In the genomic region with DNA sequence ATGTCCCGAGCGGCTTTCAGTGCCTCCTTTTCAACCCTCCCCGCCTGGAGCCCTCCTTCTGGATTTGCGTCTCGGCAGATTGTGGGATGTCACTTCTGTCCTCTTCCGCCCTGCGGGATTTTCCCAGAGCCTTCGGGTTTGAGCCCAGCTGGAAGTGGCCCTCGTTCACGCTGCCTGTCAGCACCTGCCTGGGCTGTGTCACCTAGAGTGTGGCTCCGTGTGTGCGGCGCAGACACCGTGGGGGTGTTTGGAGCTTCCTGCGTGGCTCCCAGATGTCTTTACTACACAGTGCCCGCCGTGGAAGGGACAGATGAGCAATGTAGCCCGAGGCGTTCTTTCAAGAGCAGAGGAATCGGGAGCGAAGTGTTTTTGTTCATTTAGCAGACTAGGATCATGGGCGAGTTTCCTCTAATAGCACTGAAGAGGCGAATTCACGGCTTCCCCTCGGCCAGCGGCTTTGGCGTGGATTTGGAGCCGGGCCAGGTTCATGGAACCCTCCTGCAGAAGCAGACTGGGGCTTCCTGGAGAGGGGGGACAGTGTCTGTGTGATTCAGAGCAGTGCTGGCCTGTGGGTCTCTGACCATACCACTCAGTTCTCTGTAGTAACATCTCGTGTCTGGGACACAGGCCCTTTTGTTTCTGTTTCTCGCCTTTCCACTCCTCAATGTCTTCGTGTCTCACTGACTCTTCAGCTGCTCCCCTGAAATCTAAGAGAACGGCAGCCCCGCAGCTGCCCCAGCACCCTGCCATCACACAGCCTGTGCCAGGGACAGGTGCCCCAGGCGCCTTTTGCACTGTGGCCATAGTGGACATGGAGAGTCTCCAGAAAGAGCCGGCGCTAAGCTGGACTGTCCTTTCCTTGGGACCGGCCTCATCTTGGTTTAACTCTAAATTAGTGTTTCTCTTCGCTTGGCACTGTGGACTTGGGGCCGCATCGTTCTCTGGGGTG, we compare ENCODE assay signal across 9 cellular contexts.
A peak's percentile ranks its signal among the peaks of the same experiment; 100 is the strongest.
DNase-seq lines count a peak whose midpoint lies in the region; ATAC-seq and TF ChIP-seq lines count a peak whose summit lies in the region.
"Had no signal": no experiment of that assay in that cellular context is flagged by ENCODE, and none has a peak within 500 bp of the region (broad histone marks: within the 10 kb centered on the region; RNA-seq: fewer than 3 reads in every experiment).

No MANE protein-coding gene starts in this region.

- H3K4me1 ChIP-seq in foreskin keratinocyte = peaks cover 5% of the 10 kb centered on the region

- H3K27ac ChIP-seq in foreskin keratinocyte = no peak overlapping the region

- no peak for TF ChIP-seq CTCF in foreskin keratinocyte (conservative IDR thresholded peaks at IDR 0.05)

- H3K27me3 ChIP-seq in foreskin keratinocyte = no peaks in the 10 kb centered on the region

- DNase-seq in EL (peak; percentile 86), T1000 (lab: John Stamatoyannopoulos, UW) (peak; percentile 48), foreskin keratinocyte (peak; percentile 25 to 45), pulmonary artery endothelial cell (ENCODE audit: low read depth, low spot score) (peak; percentile 29), MV-4-11 (lab: John Stamatoyannopoulos, UW) (no peak)
- DNase-seq in activated naive CD4-positive, alpha-beta T cell treated with anti-CD3 and anti-CD28 coated beads, Interleukin-2, amount 50 U/mL, for 16 hours = no peak
- DNase-seq: NCI-H2227 treated with DMSO at 0.1 percent for 48 hours had no signal

- peak; percentile 37 for ATAC-seq in foreskin keratinocyte
- ATAC-seq in HG03342 (IDR thresholded peaks at IDR 0.05; ENCODE audit: unreplicated experiment) = no peak
- ATAC-seq in HG03025 (IDR thresholded peaks at IDR 0.05; ENCODE audit: low FRiP score, unreplicated experiment) = no peak

Comparison
In these comparisons a context has a peak if more than half of its experiments do, and no peak if none do; other contexts are left out.
1. DNase-seq: peak in EL (single experiment), T1000 (single experiment), foreskin keratinocyte (2 of 2) and pulmonary artery endothelial cell (single experiment); none in MV-4-11 (single experiment) and activated naive CD4-positive, alpha-beta T cell treated with anti-CD3 and anti-CD28 coated beads, Interleukin-2, amount 50 U/mL, for 16 hours (single experiment).